Comparison of ENCODE assay signal across 8 cellular contexts in genomic region chr5:108003178-108003577, GRCh38.
DNase-seq lines count a peak whose midpoint lies in the region; ATAC-seq and TF ChIP-seq lines count a peak whose summit lies in the region.

No MANE protein-coding gene starts in this region.

- CTCF ChIA-PET in OCI-LY7 (lab: Charles Lee; ENCODE audit: unreplicated experiment) = no interaction called here

- no peak overlapping the region for H3K4me2 ChIP-seq in OCI-LY7 (ENCODE audit: low read length)

- H2AFZ ChIP-seq in OCI-LY7 (ENCODE audit: low read length) = no peak overlapping the region

- H3K36me3 ChIP-seq in heart left ventricle (no peaks in the 10 kb centered on the region), OCI-LY7 (ENCODE audit: insufficient read depth, low read length) (no peaks in the 10 kb centered on the region)

- H3K9me3 ChIP-seq in heart left ventricle = no peaks in the 10 kb centered on the region
- no peaks in the 10 kb centered on the region for H3K9me3 ChIP-seq in OCI-LY7 (ENCODE audit: low read length)

- H3K4me3 ChIP-seq in heart left ventricle (peak overlapping the region in 5 of 12 donors; percentile 13 to 33 (median 27)), OCI-LY7 (ENCODE audit: low read depth, low read length, poor library complexity, severe bottlenecking) (no peak overlapping the region)

- H4K20me1 ChIP-seq in OCI-LY7 (ENCODE audit: insufficient read depth, low read length) = no peaks in the 10 kb centered on the region

- H3K79me2 ChIP-seq in OCI-LY7 (ENCODE audit: insufficient read depth, low read depth, low read length) = no peaks in the 10 kb centered on the region

- peaks cover 0 to 15% (median 0%) of the 10 kb centered on the region in 12 donors for H3K4me1 ChIP-seq in heart left ventricle
- no peaks in the 10 kb centered on the region for H3K4me1 ChIP-seq in OCI-LY7 (ENCODE audit: insufficient read depth, low read length, poor library complexity, severe bottlenecking)

- peak overlapping the region in 1 of 12 donors; percentile 43 for H3K27ac ChIP-seq in heart left ventricle
- H3K27ac ChIP-seq in OCI-LY7 (ENCODE audit: low read depth, low read length, poor library complexity, severe bottlenecking) = no peak overlapping the region

- ATAC-seq in heart left ventricle = peak in 3 of 4 donors; percentile 49 to 72 (median 56)
- no peak for ATAC-seq in Right ventricle myocardium superior (ENCODE audit: poor library complexity)
- ATAC-seq in HG02642 (IDR thresholded peaks at IDR 0.05; ENCODE audit: poor library complexity, unreplicated experiment) = peak; percentile 99
- peak; percentile 77 for ATAC-seq in sciatic nerve

- H3K9me2 ChIP-seq in OCI-LY7 (ENCODE audit: insufficient read depth, low read length) = no peaks in the 10 kb centered on the region; the same call in 1 of the 2 replicates

- 22 to 38% (median 27%) methylated on average over 1 of the region's 1 CpG for WGBS in heart left ventricle, 4 donors

- POLR2A ChIA-PET in OCI-LY7 (lab: Charles Lee) = no interaction called here

- TF ChIP-seq CTCF in heart left ventricle (IDR thresholded peaks at IDR 0.05) (no peak), OCI-LY7 (conservative IDR thresholded peaks at IDR 0.05; ENCODE audit: low read length) (no peak)

- no TSS peak for BruUV-seq in OCI-LY7 (replicated peaks; lab: Mats Ljungman, UMichigan)

- intact Hi-C loops in heart left ventricle (cut with DNase I) = no loop called here
- intact Hi-C loops in Right ventricle myocardium superior (cut with DNase I) = no loop called here
- intact Hi-C loops in OCI-LY7 (cut with micrococcal nuclease; ENCODE audit: unreplicated experiment) = no loop called here
- intact Hi-C loops in sciatic nerve (cut with DNase I) = no loop called here

- no peaks in the 10 kb centered on the region for H3K27me3 ChIP-seq in heart left ventricle

- DNase-seq in heart left ventricle (peak in 1 of 5 donors; percentile 8), Right ventricle myocardium superior (no peak), OCI-LY7 (ENCODE audit: low spot score) (peak; percentile 13), erythroblast (lab: John Stamatoyannopoulos, UW) (peak; percentile 64 to 77), sciatic nerve (ENCODE audit: low spot score) (no peak), SK-N-DZ (ENCODE audit: low spot score) (no peak), HuH-7.5 (ENCODE audit: low spot score) (no peak)

- TF ChIP-seq POLR2A in heart left ventricle (IDR thresholded peaks at IDR 0.05) = no peak
- TF ChIP-seq POLR2A in erythroblast (IDR thresholded peaks at IDR 0.05; ENCODE audit: low read length) = no peak

Comparison
In these comparisons a context has a peak if more than half of its experiments do, and no peak if none do; other contexts are left out.
1. DNase-seq: peak in OCI-LY7 (single experiment) and erythroblast (2 of 2); none in Right ventricle myocardium superior (single experiment), sciatic nerve (single experiment), SK-N-DZ (single experiment) and HuH-7.5 (single experiment).